8 cellular contexts compared by ENCODE assay signal in genomic region chr14:37594916-37595808, GRCh38. TPM values are rescaled to one million over a fixed set of nuclear protein-coding genes. Genes with fewer than 3 reads are reported as not detected.
DNase-seq lines count a peak whose midpoint lies in the region; ATAC-seq and TF ChIP-seq lines count a peak whose summit lies in the region.
"Had no signal": no experiment of that assay in that cellular context is flagged by ENCODE, and none has a peak within 500 bp of the region (broad histone marks: within the 10 kb centered on the region; RNA-seq: fewer than 3 reads in every experiment).

TSS of gene FOXA1 (minus strand) at chr14:37595249. CDS start at chr14:37594972, 277 bp downstream.
TSS of gene TTC6 (plus strand) at chr14:37595629. CDS start at chr14:37622065, 26,436 bp downstream.

- H3K4me3 ChIP-seq in fibroblast of lung (replicated peaks in 1 of 4; ENCODE audit: control extremely low read depth in 1 of 4, insufficient read depth in 1 of 4, low read depth in 3 of 4, low read length in 4 of 4), result peak within 1 kb of the TSS; percentile 52 to 71 (median 62)
- peak within 1 kb of the TSS; percentile 73 for H3K4me3 ChIP-seq in osteoblast (ENCODE audit: insufficient read depth, low read length)

- no peak within 1 kb of the TSS for H3K27ac ChIP-seq in fibroblast of lung (ENCODE audit: insufficient read depth, low read length)
- no peak within 1 kb of the TSS for H3K27ac ChIP-seq in osteoblast (ENCODE audit: low read depth, low read length)

- peaks cover 75% of the 10 kb centered on the region for H3K27me3 Mint-ChIP-seq in T-helper 17 cell

- H3K9me3 ChIP-seq in T-helper 17 cell (ENCODE audit: control insufficient read depth, low read length, poor library complexity, severe bottlenecking) (no peaks in the 10 kb centered on the region), fibroblast of lung (ENCODE audit: control insufficient read depth, insufficient read depth, low read depth, low read length) (no peaks in the 10 kb centered on the region), osteoblast (ENCODE audit: low read depth, low read length) (no peaks in the 10 kb centered on the region)

- no peaks in the 10 kb centered on the region for H3K36me3 ChIP-seq in fibroblast of lung (ENCODE audit: control insufficient read depth, insufficient read depth, low read length)
- no peaks in the 10 kb centered on the region for H3K36me3 ChIP-seq in osteoblast (ENCODE audit: insufficient read depth, low read length)

- H3K4me2 ChIP-seq in fibroblast of lung (ENCODE audit: extremely low read depth, insufficient read depth, low read length), result peak within 1 kb of the TSS; percentile 88
- H3K4me2 ChIP-seq in osteoblast (ENCODE audit: insufficient read depth, low read length), result peak within 1 kb of the TSS; percentile 82

- H3K27me3 ChIP-seq in fibroblast of lung (ENCODE audit: control insufficient read depth, insufficient read depth, low read length) (peaks cover 80% of the 10 kb centered on the region), osteoblast (ENCODE audit: insufficient read depth, low read length) (peaks cover 89% of the 10 kb centered on the region)

- peak within 1 kb of the TSS; percentile 73 for H3K4me3 Mint-ChIP-seq in T-helper 17 cell

- H3K4me1 ChIP-seq in fibroblast of lung (ENCODE audit: control insufficient read depth, extremely low read depth, insufficient read depth, low read length), result no peaks in the 10 kb centered on the region
- H3K4me1 ChIP-seq in osteoblast (ENCODE audit: insufficient read depth, low read length), result no peaks in the 10 kb centered on the region

- H2AFZ ChIP-seq in fibroblast of lung (ENCODE audit: low read length) (peak within 1 kb of the TSS; percentile 73), osteoblast (ENCODE audit: low read length) (peak within 1 kb of the TSS; percentile 73)

- TF ChIP-seq CTCF in fibroblast of lung (conservative IDR thresholded peaks at IDR 0.05 in 1 of 2, IDR thresholded peaks at IDR 0.05 in 1 of 2; ENCODE audit: low read depth in 1 of 2, low read length in 2 of 2) (no peak), osteoblast (IDR thresholded peaks at IDR 0.05; ENCODE audit: extremely low read depth, low read depth, low read length) (no peak)

- H3K79me2 ChIP-seq in fibroblast of lung (ENCODE audit: control insufficient read depth, insufficient read depth, low read length), result no peaks in the 10 kb centered on the region
- H3K79me2 ChIP-seq in osteoblast (ENCODE audit: insufficient read depth, low read length), result no peaks in the 10 kb centered on the region

- peak within 1 kb of the TSS; percentile 21 for H3K9ac ChIP-seq in fibroblast of lung (ENCODE audit: insufficient read depth, low read length)

- no peaks in the 10 kb centered on the region for H4K20me1 ChIP-seq in fibroblast of lung (ENCODE audit: control insufficient read depth, extremely low read depth, insufficient read depth, low read length)
- H4K20me1 ChIP-seq in osteoblast (ENCODE audit: insufficient read depth, low read length), result no peaks in the 10 kb centered on the region

- DNase-seq in NCI-H1417 (lab: John Stamatoyannopoulos, UW) (peak; percentile 91 to 98 (median 96)), T-helper 17 cell (no peak), fibroblast of lung (ENCODE audit: low read depth in 2 of 2) (peak in 1 of 2 donors; percentile 12), osteoblast (ENCODE audit: insufficient read length, low spot score, missing footprints) (peak; percentile 95), midbrain (lab: John Stamatoyannopoulos, UW) (no peak)

- ATAC-seq in GM18511 (IDR thresholded peaks at IDR 0.05; ENCODE audit: unreplicated experiment), result peak; percentile 3
- peak; percentile 22 for ATAC-seq in T-helper 17 cell
- ATAC-seq in GM21367 (IDR thresholded peaks at IDR 0.05; ENCODE audit: unreplicated experiment), result no peak

- peaks cover 10% of the 10 kb centered on the region for H3K36me3 Mint-ChIP-seq in T-helper 17 cell (ENCODE audit: low read depth)

- peak within 1 kb of the TSS; percentile 86 for H3K27ac Mint-ChIP-seq in T-helper 17 cell

- peaks cover 8% of the 10 kb centered on the region for H3K4me1 Mint-ChIP-seq in T-helper 17 cell

RNA-seq across cellular contexts. Expression of gene FOXA1, which starts in this region (rescaled TPM):
- total RNA-seq in T-helper 17 cell, result not detected
- total RNA-seq in fibroblast of lung, result under 0.01 TPM in 2 replicates
- polyA plus RNA-seq in fibroblast of lung, result 0.03 and 0.09 TPM in 2 replicates
- polyA plus RNA-seq in fibroblast of lung (2012), result 0.05 TPM in 1 of 2 replicates, not detected in the other
- 0.19 TPM in 1 of 2 replicates, not detected in the other for polyA minus RNA-seq in fibroblast of lung (ENCODE audit: low replicate concordance)
- 0.36 TPM in 1 of 2 replicates, not detected in the other for total RNA-seq in osteoblast
- total RNA-seq: T-helper 2 cell treated with Interferon-gamma antibody and Interleukin-4, amounts not matched to agents 100 ng/mL and 5 ng/mL, for 36 hours had no signal

RNA-seq across cellular contexts. Expression of gene TTC6, which starts in this region (rescaled TPM):
- total RNA-seq in T-helper 17 cell, result not detected
- total RNA-seq in fibroblast of lung, result under 0.01 and 0.17 TPM in 2 replicates
- polyA plus RNA-seq in fibroblast of lung, result not detected in 2 replicates
- not detected in 2 replicates for polyA plus RNA-seq in fibroblast of lung (2012)
- polyA minus RNA-seq in fibroblast of lung (ENCODE audit: low replicate concordance), result not detected in 2 replicates
- total RNA-seq in osteoblast, result under 0.01 TPM in 2 replicates
- total RNA-seq: T-helper 2 cell treated with Interferon-gamma antibody and Interleukin-4, amounts not matched to agents 100 ng/mL and 5 ng/mL, for 36 hours had no signal

Comparison
In these comparisons a context has a peak if more than half of its experiments do, and no peak if none do; other contexts are left out.
1. Peak in ATAC-seq in T-helper 17 cell; RNA of the genes that start here not detected or under 1 TPM.
2. Peak in DNase-seq, H3K4me3 ChIP-seq and H3K4me2 ChIP-seq in osteoblast; RNA of the genes that start here not detected or under 1 TPM.
3. DNase-seq: peak in NCI-H1417 (3 of 3); none in T-helper 17 cell (0 of 3) and midbrain (single experiment).